Comparison of ENCODE assay signal across 29 cellular contexts in genomic region chr6:57248311-57248895, GRCh38. TPM values are rescaled to one million over a fixed set of nuclear protein-coding genes. Genes with fewer than 3 reads are reported as not detected.
DNase-seq lines count a peak whose midpoint lies in the region; ATAC-seq and TF ChIP-seq lines count a peak whose summit lies in the region.
"Had no signal": no experiment of that assay in that cellular context is flagged by ENCODE, and none has a peak within 500 bp of the region (broad histone marks: within the 10 kb centered on the region; RNA-seq: fewer than 3 reads in every experiment).

No MANE protein-coding gene starts in this region.

- H3K27me3 Mint-ChIP-seq in endodermal cell (ENCODE audit: insufficient read depth) = no peaks in the 10 kb centered on the region
- H3K27me3 Mint-ChIP-seq: activated naive CD4-positive, alpha-beta T cell treated with anti-CD3 and anti-CD28 coated beads, Interleukin-2, amount 10 ng/mL, durations not matched to agents 7 days and 5 days; central memory CD8-positive, alpha-beta T cell; effector memory CD8-positive, alpha-beta T cell; IgD-negative memory B cell had no signal

- no CpG with 5 or more reads among the region's 2 CpGs for WGBS in mesendoderm (ENCODE audit: extremely low coverage, insufficient coverage, low lambda C conversion rate)
- 93% methylated on average over 2 of the region's 2 CpGs; no CpG with 5 or more reads in 1 of the 2 experiments for WGBS in endodermal cell (ENCODE audit: insufficient coverage in 1 of 2, insufficient read length in 1 of 2), 2 experiments

- H3K9me3 ChIP-seq in HEK293 (ENCODE audit: control insufficient read depth, insufficient read depth, low read depth, low read length) = no peaks in the 10 kb centered on the region
- H3K9me3 ChIP-seq in SJCRH30 (replicated peaks) = 0 out of 2 replicates have a peak, but pooled peaks cover 2% of the 10 kb centered on the region
- H3K9me3 ChIP-seq in endodermal cell (ENCODE audit: control insufficient read depth, low read length) = no peaks in the 10 kb centered on the region
- H3K9me3 ChIP-seq: adrenal gland, body of pancreas, HAP-1, left ventricle myocardium inferior had no signal

- H3K4me1 Mint-ChIP-seq in endodermal cell = peaks cover 13% of the 10 kb centered on the region
- H3K4me1 Mint-ChIP-seq: activated naive CD4-positive, alpha-beta T cell treated with anti-CD3 and anti-CD28 coated beads, Interleukin-2, amount 10 ng/mL, durations not matched to agents 7 days and 5 days; central memory CD8-positive, alpha-beta T cell; IgD-negative memory B cell had no signal

- H2BK120ac ChIP-seq in mesendoderm (ENCODE audit: low read depth, low read length) = no peak overlapping the region

- no peak overlapping the region for H4K5ac ChIP-seq in mesendoderm (ENCODE audit: low read length)

- DNase-seq in NCI-H748 (lab: John Stamatoyannopoulos, UW; ENCODE audit: unreplicated experiment) (peak; percentile 26), NCI-H748 treated with DMSO at 0.1 percent for 48 hours (lab: John Stamatoyannopoulos, UW) (no peak), SJCRH30 (peak; percentile 7 to 29), mesendoderm (peak; percentile 25), COLO668 (lab: John Stamatoyannopoulos, UW; ENCODE audit: unreplicated experiment) (no peak), endodermal cell (no peak)
- DNase-seq: activated CD4-positive, alpha-beta T cell treated with anti-CD3 and anti-CD28 coated beads, Interleukin-2, amount 50 U/mL, for 4 hours; activated naive CD4-positive, alpha-beta T cell treated with anti-CD3 and anti-CD28 coated beads, Interleukin-2, amount 10 ng/mL, durations not matched to agents 7 days and 5 days; adrenal gland; body of pancreas; COR-L47; DMS79 treated with DMSO at 0.1 percent for 48 hours; effector memory CD8-positive, alpha-beta T cell; GF-D8; glutamatergic neuron; islet precursor cell; left ventricle myocardium inferior; NCI-H1105 treated with DMSO at 0.1 percent for 48 hours; NCI-H187 treated with DMSO at 0.1 percent for 48 hours; NCI-H526 treated with DMSO at 0.1 percent for 48 hours; stimulated activated naive CD8-positive, alpha-beta T cell treated with anti-CD3 and anti-CD28 coated beads, Interleukin-15, Interleukin-2, amounts not matched to agents 100 U/mL and 50 U/mL, for 24 hours; T1000 had no signal

- H3K79me1 ChIP-seq in mesendoderm (ENCODE audit: low read length) = no peaks in the 10 kb centered on the region

- POLR2A ChIA-PET in HEK293 (lab: Yijun Ruan, JAX) = no interaction called here

- H2AK5ac ChIP-seq in mesendoderm (ENCODE audit: low read length) = no peak overlapping the region

- no peaks in the 10 kb centered on the region for H3K27me3 ChIP-seq in SJCRH30
- no peaks in the 10 kb centered on the region for H3K27me3 ChIP-seq in mesendoderm (ENCODE audit: insufficient read depth, low read length, poor library complexity)
- no peaks in the 10 kb centered on the region for H3K27me3 ChIP-seq in endodermal cell (ENCODE audit: control insufficient read depth, insufficient read depth, low read length, poor library complexity, severe bottlenecking)
- H3K27me3 ChIP-seq: adrenal gland, body of pancreas had no signal

- H3K56ac ChIP-seq in mesendoderm (ENCODE audit: low read length) = no peak overlapping the region

- H3K36me3 ChIP-seq in HEK293 (ENCODE audit: control insufficient read depth in 2 of 2, insufficient read depth in 1 of 2, low read length in 2 of 2) = no peaks in the 10 kb centered on the region
- H3K36me3 ChIP-seq in SJCRH30 = no peaks in the 10 kb centered on the region
- H3K36me3 ChIP-seq in mesendoderm (ENCODE audit: control insufficient read depth, insufficient read depth, low read length) = no peaks in the 10 kb centered on the region
- no peaks in the 10 kb centered on the region for H3K36me3 ChIP-seq in endodermal cell (ENCODE audit: control insufficient read depth, insufficient read depth, low read length)
- H3K36me3 ChIP-seq: adrenal gland, HAP-1, left ventricle myocardium inferior had no signal

- H2BK15ac ChIP-seq in mesendoderm (replicated peaks; ENCODE audit: low read depth) = no peak overlapping the region

- H3K18ac ChIP-seq in mesendoderm (ENCODE audit: low read length) = no peak overlapping the region

- H2BK5ac ChIP-seq in mesendoderm (ENCODE audit: low read length) = no peak overlapping the region

- H3K79me2 ChIP-seq in mesendoderm (ENCODE audit: control insufficient read depth, insufficient read depth, low read length) = no peaks in the 10 kb centered on the region
- H3K79me2 ChIP-seq: parathyroid adenoma had no signal

- H3K4me1 ChIP-seq in HEK293 (ENCODE audit: control insufficient read depth, insufficient read depth, low read length) (peaks cover 6% of the 10 kb centered on the region; the same call in 1 of the 2 replicates), SJCRH30 (no peaks in the 10 kb centered on the region), mesendoderm (ENCODE audit: control insufficient read depth, low read depth, low read length) (no peaks in the 10 kb centered on the region), endodermal cell (ENCODE audit: control insufficient read depth, insufficient read depth, low read length) (peaks cover 4% of the 10 kb centered on the region)
- H3K4me1 ChIP-seq: adrenal gland, body of pancreas had no signal

- no peak overlapping the region for H3K27ac Mint-ChIP-seq in endodermal cell
- H3K27ac Mint-ChIP-seq: activated naive CD4-positive, alpha-beta T cell treated with anti-CD3 and anti-CD28 coated beads, Interleukin-2, amount 10 ng/mL, durations not matched to agents 7 days and 5 days; effector memory CD8-positive, alpha-beta T cell; IgD-negative memory B cell had no signal

- H3K4ac ChIP-seq in mesendoderm (ENCODE audit: low read depth, low read length) = no peak overlapping the region

- CTCF ChIA-PET in HEK293 (lab: Yijun Ruan, JAX) = interaction anchor here (0.5 to 1.4 kb wide), 3 partner anchors 15 to 68 kb away, joined by 3 read pairs; no protein-coding TSS in a partner anchor

- H3K36me3 Mint-ChIP-seq in endodermal cell (ENCODE audit: low read depth) = no peaks in the 10 kb centered on the region
- H3K36me3 Mint-ChIP-seq: activated naive CD4-positive, alpha-beta T cell treated with anti-CD3 and anti-CD28 coated beads, Interleukin-2, amount 10 ng/mL, durations not matched to agents 7 days and 5 days; IgD-negative memory B cell had no signal

- no peak for ATAC-seq in HG03460 (IDR thresholded peaks at IDR 0.05; ENCODE audit: unreplicated experiment)
- ATAC-seq: body of pancreas; effector memory CD8-positive, alpha-beta T cell had no signal

- H3K4me3 ChIP-seq in HEK293 (ENCODE audit: low read depth, low read length) (no peak overlapping the region), SJCRH30 (no peak overlapping the region), mesendoderm (ENCODE audit: low read length) (no peak overlapping the region), endodermal cell (ENCODE audit: low read length) (no peak overlapping the region)
- H3K4me3 ChIP-seq: adrenal gland, body of pancreas, HAP-1, left ventricle myocardium inferior, smooth muscle cell had no signal

- no peak overlapping the region for H3K9ac ChIP-seq in mesendoderm (ENCODE audit: low read length)
- no peak overlapping the region for H3K9ac ChIP-seq in endodermal cell (ENCODE audit: extremely low read depth, low read length, poor library complexity, severe bottlenecking)
- H3K9ac ChIP-seq: parathyroid adenoma had no signal

- H3K4me2 ChIP-seq in mesendoderm (ENCODE audit: low read length) = no peak overlapping the region
- H3K4me2 ChIP-seq: smooth muscle cell had no signal

- no peak overlapping the region for H3K27ac ChIP-seq in HEK293 (ENCODE audit: extremely low read depth, low read depth, low read length)
- no peak overlapping the region for H3K27ac ChIP-seq in SJCRH30
- no peak overlapping the region for H3K27ac ChIP-seq in mesendoderm (ENCODE audit: low read depth, low read length)
- H3K27ac ChIP-seq in endodermal cell (ENCODE audit: low read depth, low read length) = no peak overlapping the region
- H3K27ac ChIP-seq: adrenal gland, body of pancreas, left ventricle myocardium inferior, parathyroid adenoma had no signal

- H3K9me3 Mint-ChIP-seq in endodermal cell = no peaks in the 10 kb centered on the region
- H3K9me3 Mint-ChIP-seq: activated naive CD4-positive, alpha-beta T cell treated with anti-CD3 and anti-CD28 coated beads, Interleukin-2, amount 10 ng/mL, durations not matched to agents 7 days and 5 days; central memory CD8-positive, alpha-beta T cell; effector memory CD8-positive, alpha-beta T cell; IgD-negative memory B cell had no signal

- H3K23ac ChIP-seq in mesendoderm (ENCODE audit: low read length) = no peak overlapping the region

- H3K4me3 Mint-ChIP-seq in endodermal cell = no peak overlapping the region
- H3K4me3 Mint-ChIP-seq: activated naive CD4-positive, alpha-beta T cell treated with anti-CD3 and anti-CD28 coated beads, Interleukin-2, amount 10 ng/mL, durations not matched to agents 7 days and 5 days; central memory CD8-positive, alpha-beta T cell; effector memory CD8-positive, alpha-beta T cell; IgD-negative memory B cell had no signal

- TF ChIP-seq CTCF in HEK293 (tag by site-specific recombination; IDR thresholded peaks at IDR 0.05) = no peak
- TF ChIP-seq CTCF in endodermal cell (conservative IDR thresholded peaks at IDR 0.05) = no peak

- H4K8ac ChIP-seq in mesendoderm (ENCODE audit: low read depth, low read length) = no peak overlapping the region

TF ChIP-seq in HEK293, 187 proteins besides CTCF, POLR2A, EP300 and RAD21 (continues in another document):
- no peak for TF ChIP-seq ZNF423 (tag by site-specific recombination; IDR thresholded peaks at IDR 0.05)
- no peak for TF ChIP-seq ZNF174 (tag by site-specific recombination; IDR thresholded peaks at IDR 0.05)
- TF ChIP-seq ZNF654 (tag by site-specific recombination; IDR thresholded peaks at IDR 0.05; ENCODE audit: low read depth) = no peak
- no peak for TF ChIP-seq ZNF274 (IDR thresholded peaks at IDR 0.05; ENCODE audit: low read length)
- no peak for TF ChIP-seq ZNF274 (tag by site-specific recombination; IDR thresholded peaks at IDR 0.05; ENCODE audit: borderline replicate concordance)

RNA-seq across cellular contexts. Expression of gene RAB23, which starts 26.3 kb away (rescaled TPM):
- 22.4 and 24.2 TPM in 2 replicates for total RNA-seq in SJCRH30 (2014; rRNA removed; shearing (Covaris generic))
- polyA plus RNA-seq in mesendoderm (2013, experiment 1 of 2) = 11.0 TPM
- 10.6 TPM for polyA plus RNA-seq in mesendoderm (2013, experiment 2 of 2)
- total RNA-seq in endodermal cell = 10 to 100 TPM; 21.0 to 29.8 TPM
- 22.2 TPM for polyA plus RNA-seq in endodermal cell (2013, experiment 1 of 2)
- 21.1 TPM for polyA plus RNA-seq in endodermal cell (2013, experiment 2 of 2)

Comparison
In these comparisons a context has a peak if more than half of its experiments do, and no peak if none do; other contexts are left out.
1. DNase-seq: peak in NCI-H748 (single experiment), SJCRH30 (2 of 2) and mesendoderm (single experiment); none in NCI-H748 treated with DMSO at 0.1 percent for 48 hours (single experiment), COLO668 (single experiment) and endodermal cell (single experiment).